10 cellular contexts compared by ENCODE assay signal in genomic region chr19:15469513-15470297, GRCh38. TPM values are rescaled to one million over a fixed set of nuclear protein-coding genes. Genes with fewer than 3 reads are reported as not detected.
DNase-seq lines count a peak whose midpoint lies in the region; ATAC-seq, FAIRE-seq and TF ChIP-seq lines count a peak whose summit lies in the region.
"Had no signal": no experiment of that assay in that cellular context is flagged by ENCODE, and none has a peak within 500 bp of the region (broad histone marks: within the 10 kb centered on the region; RNA-seq: fewer than 3 reads in every experiment).

No MANE protein-coding gene starts in this region.

- no peak overlapping the region for H4K12ac ChIP-seq in trophoblast cell (ENCODE audit: low read depth, low read length)

- H2AFZ ChIP-seq in H1 (ENCODE audit: low read length) (peak overlapping the region; percentile 82; the same call in 1 of the 2 replicates), trophoblast cell (ENCODE audit: insufficient read depth, low read length, poor library complexity) (no peak overlapping the region)

- CTCF ChIA-PET in H1 (lab: Charles Lee; ENCODE audit: partially characterized antibody): interaction anchor here (1.7 kb wide), 1 partner anchor 50 kb away, joined by 5 read pairs; the partner anchor contains the start of gene AKAP8L

- no peak overlapping the region for H4K91ac ChIP-seq in H1 (replicated peaks; ENCODE audit: insufficient read length, low read length)
- no peak overlapping the region for H4K91ac ChIP-seq in trophoblast cell (ENCODE audit: low read depth, low read length)

- no peak overlapping the region for H3K9ac ChIP-seq in H1 (replicated peaks in 1 of 4; ENCODE audit: extremely low read depth in 1 of 4, low read depth in 3 of 4, low read length in 3 of 4)
- no peak overlapping the region for H3K9ac ChIP-seq in trophoblast cell (ENCODE audit: low read length)

- no peak overlapping the region for H3K18ac ChIP-seq in H1 (ENCODE audit: extremely low read depth, low read length)
- H3K18ac ChIP-seq in trophoblast cell (ENCODE audit: low read length): no peak overlapping the region

- H3K23ac ChIP-seq in H1 (ENCODE audit: insufficient read length) (no peak overlapping the region), trophoblast cell (ENCODE audit: low read length) (no peak overlapping the region)

- H3K4me2 ChIP-seq in H1 (ENCODE audit: insufficient read depth in 1 of 2, low read depth in 2 of 2, low read length in 2 of 2) (peak overlapping the region; percentile 31 to 86), trophoblast cell (ENCODE audit: low read length) (peak overlapping the region; percentile 7)

- H3K14ac ChIP-seq in H1 (ENCODE audit: insufficient read length) (no peak overlapping the region), trophoblast cell (ENCODE audit: low read length) (no peak overlapping the region)

- H2BK12ac ChIP-seq in H1 (ENCODE audit: low read depth, low read length) (no peak overlapping the region), trophoblast cell (ENCODE audit: low read length) (no peak overlapping the region)

- no peak for TF ChIP-seq POLR2A in H1 (IDR thresholded peaks at IDR 0.05; ENCODE audit: control extremely low read depth in 1 of 2, low read depth in 2 of 2, low read length in 2 of 2)

- TF ChIP-seq CTCF in GM06990 (IDR thresholded peaks at IDR 0.05; ENCODE audit: insufficient read depth, low read length, poor library complexity, severe bottlenecking): no peak
- no peak for TF ChIP-seq CTCF in RWPE2 (IDR thresholded peaks at IDR 0.05; ENCODE audit: poor library complexity, severe bottlenecking)
- no peak for TF ChIP-seq CTCF in H1 (IDR thresholded peaks at IDR 0.05; ENCODE audit: control extremely low read depth in 1 of 3, insufficient read depth in 1 of 3, low read depth in 1 of 3, low read length in 3 of 3)

- H2BK5ac ChIP-seq in H1 (ENCODE audit: low read depth, low read length): no peak overlapping the region
- no peak overlapping the region for H2BK5ac ChIP-seq in trophoblast cell (ENCODE audit: low read depth, low read length, poor library complexity)

- no peak overlapping the region for H2BK20ac ChIP-seq in H1 (ENCODE audit: low read length)

- H3K9me3 ChIP-seq in RWPE2 (ENCODE audit: severe bottlenecking): no peaks in the 10 kb centered on the region
- peaks cover 2 to 11% of the 10 kb centered on the region in 2 experiments; a peak in 2 of 4 replicates for H3K9me3 ChIP-seq in H1 (ENCODE audit: insufficient read depth in 2 of 2, low read depth in 1 of 2, low read length in 1 of 2)
- peaks cover 12% of the 10 kb centered on the region for H3K9me3 ChIP-seq in trophoblast cell (ENCODE audit: insufficient read depth, low read depth, low read length)

- H3K4ac ChIP-seq in H1 (replicated peaks; ENCODE audit: insufficient read length, low read depth, low read length) (no peak overlapping the region), trophoblast cell (ENCODE audit: low read depth, low read length) (no peak overlapping the region)

- 0 out of 3 replicates have a peak, but pooled peaks have one; percentile 22 for ATAC-seq in RWPE2 (ENCODE audit: low read depth)
- no peak for ATAC-seq in GM18907 (IDR thresholded peaks at IDR 0.05; ENCODE audit: unreplicated experiment)

- H3K79me2 ChIP-seq in H1 (ENCODE audit: control insufficient read depth in 1 of 2, insufficient read depth in 2 of 2, low read length in 2 of 2) (no peaks in the 10 kb centered on the region), trophoblast cell (ENCODE audit: control insufficient read depth, insufficient read depth, low read length, poor library complexity) (no peaks in the 10 kb centered on the region)

- peaks cover 3 to 8% of the 10 kb centered on the region in 2 experiments for H4K20me1 ChIP-seq in H1 (replicated peaks in 1 of 2; ENCODE audit: control insufficient read depth in 1 of 2, insufficient read depth in 2 of 2, low read length in 2 of 2)

- DNase-seq in GM06990 (ENCODE audit: extremely low read depth, insufficient read length) (peak; percentile 48), RWPE2 (ENCODE audit: low spot score) (no peak), H1 (ENCODE audit: low read depth in 1 of 2, low spot score in 2 of 2) (peak in 1 of 2 experiments; percentile 60), trophoblast cell (no peak), NCI-H2081 (lab: John Stamatoyannopoulos, UW) (no peak), DMS153 (lab: John Stamatoyannopoulos, UW) (no peak), cerebellar cortex (ENCODE audit: low spot score) (no peak)

- H3K79me1 ChIP-seq in H1 (ENCODE audit: low read depth, low read length) (no peaks in the 10 kb centered on the region), trophoblast cell (ENCODE audit: low read length) (no peaks in the 10 kb centered on the region)

- FAIRE-seq in H1 (lab: Jason Lieb, UNC): no peak
- FAIRE-seq: endometrium had no signal

- no peaks in the 10 kb centered on the region; the same call in 1 of the 2 replicates for H3K23me2 ChIP-seq in H1 (ENCODE audit: low read depth, low read length)

- POLR2A ChIA-PET in H1 (lab: Charles Lee; ENCODE audit: partially characterized antibody): no interaction called here

- H3K27ac ChIP-seq in RWPE2 (ENCODE audit: poor library complexity, severe bottlenecking) (no peak overlapping the region), H1 (ENCODE audit: low read depth, low read length) (no peak overlapping the region), trophoblast cell (ENCODE audit: low read depth, low read length) (no peak overlapping the region)

- H3K36me3 ChIP-seq in GM06990 (ENCODE audit: control insufficient read depth, insufficient read depth, low read length): no peaks in the 10 kb centered on the region
- no peaks in the 10 kb centered on the region for H3K36me3 ChIP-seq in RWPE2 (ENCODE audit: low read depth)
- H3K36me3 ChIP-seq in H1 (ENCODE audit: control insufficient read depth in 2 of 4, insufficient read depth in 4 of 4, low read length in 3 of 4): no peaks in the 10 kb centered on the region
- no peaks in the 10 kb centered on the region for H3K36me3 ChIP-seq in trophoblast cell (ENCODE audit: control insufficient read depth in 1 of 2, insufficient read depth in 2 of 2, low read length in 2 of 2)

- H4K8ac ChIP-seq in H1 (ENCODE audit: extremely low read depth, insufficient read depth, low read length): peak overlapping the region; percentile 31; the same call in 1 of the 2 replicates
- H4K8ac ChIP-seq in trophoblast cell (ENCODE audit: low read depth, low read length): no peak overlapping the region

- H2BK120ac ChIP-seq in H1 (replicated peaks; ENCODE audit: low read depth, low read length) (no peak overlapping the region), trophoblast cell (ENCODE audit: insufficient read depth, low read length, poor library complexity) (no peak overlapping the region)

- H3K4me3 ChIP-seq in GM06990 (replicated peaks; ENCODE audit: low read depth, low read length) (peak overlapping the region; percentile 51), RWPE2 (ENCODE audit: severe bottlenecking) (no peak overlapping the region), H1 (ENCODE audit: extremely low read depth in 1 of 4, insufficient read depth in 2 of 4, low read depth in 3 of 4, low read length in 4 of 4) (peak overlapping the region; percentile 16 to 57 (median 23); a peak in 7 of 8 replicates), trophoblast cell (ENCODE audit: low read depth, low read length) (no peak overlapping the region)

- H3K56ac ChIP-seq in H1 (replicated peaks; ENCODE audit: insufficient read length, low read depth, low read length): no peak overlapping the region

- no peak overlapping the region for H2AK5ac ChIP-seq in H1 (ENCODE audit: low read depth, low read length)
- H2AK5ac ChIP-seq in trophoblast cell (ENCODE audit: low read length): no peak overlapping the region

- H2BK15ac ChIP-seq in H1 (ENCODE audit: low read length): no peak overlapping the region

- TF ChIP-seq EP300 in H1 (IDR thresholded peaks at IDR 0.05; ENCODE audit: borderline replicate concordance in 1 of 2, low read depth in 2 of 2, low read length in 2 of 2): no peak

- no peak for TF ChIP-seq RAD21 in H1 (IDR thresholded peaks at IDR 0.05 in 1 of 2, conservative IDR thresholded peaks at IDR 0.05 in 1 of 2; ENCODE audit: low read depth in 2 of 2, low read length in 2 of 2)

- no peaks in the 10 kb centered on the region for H3K27me3 ChIP-seq in GM06990 (replicated peaks; ENCODE audit: control insufficient read depth, insufficient read depth, low read length)
- H3K27me3 ChIP-seq in RWPE2 (ENCODE audit: insufficient read depth, poor library complexity, severe bottlenecking): peaks cover 28% of the 10 kb centered on the region
- peaks cover 15 to 29% (median 23%) of the 10 kb centered on the region in 4 experiments for H3K27me3 ChIP-seq in H1 (replicated peaks in 1 of 4; ENCODE audit: control insufficient read depth in 3 of 4, extremely low read depth in 1 of 4, insufficient read depth in 3 of 4, low read length in 3 of 4)
- H3K27me3 ChIP-seq in trophoblast cell (ENCODE audit: insufficient read depth, low read length): peaks cover 17% of the 10 kb centered on the region

- H3K4me1 ChIP-seq in RWPE2 (ENCODE audit: insufficient read depth, poor library complexity, severe bottlenecking): no peaks in the 10 kb centered on the region
- H3K4me1 ChIP-seq in H1 (replicated peaks in 1 of 4; ENCODE audit: control insufficient read depth in 3 of 4, insufficient read depth in 4 of 4, low read length in 3 of 4): peaks cover 0 to 5% (median 2%) of the 10 kb centered on the region in 4 experiments; a peak in 2 of 7 replicates
- H3K4me1 ChIP-seq in trophoblast cell (ENCODE audit: control insufficient read depth in 1 of 2, insufficient read depth in 2 of 2, low read length in 2 of 2): no peaks in the 10 kb centered on the region

- no peak overlapping the region for H4K5ac ChIP-seq in H1 (ENCODE audit: insufficient read length, low read depth, low read length)

- WGBS in H1 (ENCODE audit: extremely low coverage in 1 of 2, insufficient coverage in 1 of 2, insufficient read length in 1 of 2, insufficient replicate concordance in 2 of 2, low coverage in 1 of 2, low lambda C conversion rate in 2 of 2, missing lambda C conversion rate in 1 of 2), 2 experiments: 11% methylated on average over 38 of the region's 65 CpGs; no CpG with 5 or more reads in 1 of the 2 experiments
- no CpG with 5 or more reads among the region's 65 CpGs for WGBS in trophoblast cell (ENCODE audit: extremely low coverage, insufficient coverage, insufficient read length)

RNA-seq across cellular contexts. Expression of gene RASAL3, which starts 5.4 kb away (rescaled TPM):
- total RNA-seq in H1 (2021; fragmentation: NEBNext Ultra II Directional; extraction: Animal tissue kit (Norgen Biotek cat#: 25700)): 0.19 TPM in 2 replicates
- polyA plus RNA-seq in H1 (2011; rRNA removed): 0.63 and 2.4 TPM in 2 replicates
- polyA plus RNA-seq in H1 (2011; cell fraction: cytosol; rRNA removed): 0.57 TPM
- 2.5 TPM for polyA plus RNA-seq in H1 (2011; cell fraction: nucleus; rRNA removed)
- 0.20 to 0.94 TPM (median 0.53 TPM) in 4 replicates for polyA plus RNA-seq in H1 (2012, experiment 1 of 2)
- 0.47 TPM for polyA plus RNA-seq in H1 (2012, experiment 2 of 2)
- polyA plus RNA-seq in H1 (2013, experiment 1 of 2): 0.67 TPM
- 0.64 TPM for polyA plus RNA-seq in H1 (2013, experiment 2 of 2)
- 0.16 TPM in 1 of 2 replicates, not detected in the other for polyA minus RNA-seq in H1 (2011; rRNA and poly(A)+ RNA removed)
- not detected for polyA minus RNA-seq in H1 (2011; cell fraction: cytosol; rRNA and poly(A)+ RNA removed)
- polyA minus RNA-seq in H1 (2011; cell fraction: nucleus; rRNA and poly(A)+ RNA removed): 0.50 TPM
- polyA plus RNA-seq in trophoblast cell (2013): 0.01 TPM in 1 of 2 replicates, not detected in the other

RNA-seq across cellular contexts. Expression of gene PGLYRP2, which starts 9.6 kb away (rescaled TPM):
- not detected in 2 replicates for total RNA-seq in H1 (2021; fragmentation: NEBNext Ultra II Directional; extraction: Animal tissue kit (Norgen Biotek cat#: 25700))
- not detected in 2 replicates for polyA plus RNA-seq in H1 (2011; rRNA removed)
- polyA plus RNA-seq in H1 (2011; cell fraction: cytosol; rRNA removed): not detected
- polyA plus RNA-seq in H1 (2011; cell fraction: nucleus; rRNA removed): not detected
- polyA plus RNA-seq in H1 (2012, experiment 1 of 2): not detected in 4 replicates
- not detected for polyA plus RNA-seq in H1 (2012, experiment 2 of 2)
- polyA plus RNA-seq in H1 (2013, experiment 1 of 2): 0.02 TPM
- not detected for polyA plus RNA-seq in H1 (2013, experiment 2 of 2)
- not detected in 2 replicates for polyA minus RNA-seq in H1 (2011; rRNA and poly(A)+ RNA removed)
- polyA minus RNA-seq in H1 (2011; cell fraction: cytosol; rRNA and poly(A)+ RNA removed): not detected
- polyA minus RNA-seq in H1 (2011; cell fraction: nucleus; rRNA and poly(A)+ RNA removed): not detected
- not detected in 2 replicates for polyA plus RNA-seq in trophoblast cell (2013)
- total RNA-seq: RPMI7951 had no signal

RNA-seq across cellular contexts. Expression of gene WIZ, which starts 19.9 kb away (rescaled TPM):
- total RNA-seq in H1 (2021; fragmentation: NEBNext Ultra II Directional; extraction: Animal tissue kit (Norgen Biotek cat#: 25700)): 33.2 and 34.4 TPM in 2 replicates
- polyA plus RNA-seq in H1 (2011; rRNA removed): 12.5 and 22.7 TPM in 2 replicates
- polyA plus RNA-seq in H1 (2011; cell fraction: cytosol; rRNA removed): 11.9 TPM
- 33.7 TPM for polyA plus RNA-seq in H1 (2011; cell fraction: nucleus; rRNA removed)
- polyA plus RNA-seq in H1 (2012, experiment 1 of 2): 19.0 to 28.5 TPM (median 25.3 TPM) in 4 replicates
- 19.5 TPM for polyA plus RNA-seq in H1 (2012, experiment 2 of 2)
- polyA plus RNA-seq in H1 (2013, experiment 1 of 2): 21.0 TPM
- polyA plus RNA-seq in H1 (2013, experiment 2 of 2): 20.8 TPM
- 4.1 and 4.7 TPM in 2 replicates for polyA minus RNA-seq in H1 (2011; rRNA and poly(A)+ RNA removed)
- polyA minus RNA-seq in H1 (2011; cell fraction: cytosol; rRNA and poly(A)+ RNA removed): 16.7 TPM
- 12.7 TPM for polyA minus RNA-seq in H1 (2011; cell fraction: nucleus; rRNA and poly(A)+ RNA removed)
- 31.0 and 32.1 TPM in 2 replicates for polyA plus RNA-seq in trophoblast cell (2013)

RNA-seq across cellular contexts. Expression of gene CYP4F22, which starts 38.6 kb away (rescaled TPM):
- not detected in 2 replicates for total RNA-seq in H1 (2021; fragmentation: NEBNext Ultra II Directional; extraction: Animal tissue kit (Norgen Biotek cat#: 25700))
- polyA plus RNA-seq in H1 (2011; rRNA removed): not detected in 2 replicates
- 0.04 TPM for polyA plus RNA-seq in H1 (2011; cell fraction: cytosol; rRNA removed)
- polyA plus RNA-seq in H1 (2011; cell fraction: nucleus; rRNA removed): not detected
- not detected in 4 replicates for polyA plus RNA-seq in H1 (2012, experiment 1 of 2)
- not detected for polyA plus RNA-seq in H1 (2012, experiment 2 of 2)
- 2.5 TPM for polyA plus RNA-seq in H1 (2013, experiment 1 of 2)
- 2.9 TPM for polyA plus RNA-seq in H1 (2013, experiment 2 of 2)
- 0.07 TPM in 1 of 2 replicates, not detected in the other for polyA minus RNA-seq in H1 (2011; rRNA and poly(A)+ RNA removed)
- not detected for polyA minus RNA-seq in H1 (2011; cell fraction: cytosol; rRNA and poly(A)+ RNA removed)
- polyA minus RNA-seq in H1 (2011; cell fraction: nucleus; rRNA and poly(A)+ RNA removed): not detected
- polyA plus RNA-seq in trophoblast cell (2013): 0.51 and 0.52 TPM in 2 replicates
- total RNA-seq: RPMI7951 had no signal

RNA-seq across cellular contexts. Expression of gene AKAP8L, which starts 50.9 kb away (rescaled TPM):
- total RNA-seq in H1 (2021; fragmentation: NEBNext Ultra II Directional; extraction: Animal tissue kit (Norgen Biotek cat#: 25700)): 127 and 138 TPM in 2 replicates
- 75.1 and 149 TPM in 2 replicates for polyA plus RNA-seq in H1 (2011; rRNA removed)
- 130 TPM for polyA plus RNA-seq in H1 (2011; cell fraction: cytosol; rRNA removed)
- polyA plus RNA-seq in H1 (2011; cell fraction: nucleus; rRNA removed): 1,038 TPM
- polyA plus RNA-seq in H1 (2012, experiment 1 of 2): 104 to 148 TPM (median 127 TPM) in 4 replicates
- polyA plus RNA-seq in H1 (2012, experiment 2 of 2): 45.6 TPM
- polyA plus RNA-seq in H1 (2013, experiment 1 of 2): 108 TPM
- polyA plus RNA-seq in H1 (2013, experiment 2 of 2): 92.0 TPM
- polyA minus RNA-seq in H1 (2011; rRNA and poly(A)+ RNA removed): 112 and 116 TPM in 2 replicates
- 69.8 TPM for polyA minus RNA-seq in H1 (2011; cell fraction: cytosol; rRNA and poly(A)+ RNA removed)
- polyA minus RNA-seq in H1 (2011; cell fraction: nucleus; rRNA and poly(A)+ RNA removed): 218 TPM
- polyA plus RNA-seq in trophoblast cell (2013): 92.6 and 94.5 TPM in 2 replicates

Comparison
In these comparisons a context has a peak if more than half of its experiments do, and no peak if none do; other contexts are left out.
1. H3K4me3 ChIP-seq: peak in GM06990 (single experiment) and H1 (4 of 4); none in RWPE2 (single experiment) and trophoblast cell (single experiment).